Comparison of ENCODE assay signal across 9 cellular contexts in genomic region chr3:50245251-50245745, GRCh38. TPM values are rescaled to one million over a fixed set of nuclear protein-coding genes. Genes with fewer than 3 reads are reported as not detected.
DNase-seq lines count a peak whose midpoint lies in the region; ATAC-seq and TF ChIP-seq lines count a peak whose summit lies in the region.
"Had no signal": no experiment of that assay in that cellular context is flagged by ENCODE, and none has a peak within 500 bp of the region (broad histone marks: within the 10 kb centered on the region; RNA-seq: fewer than 3 reads in every experiment).

No MANE protein-coding gene starts in this region.

- H3K4me3 Mint-ChIP-seq in natural killer cell treated with Interleukin-12 subunit alpha and Interleukin-12 subunit beta and Interleukin-15 and Interleukin-18, amount 100 ng/mL, for 72 hours, result peak overlapping the region; percentile 66

- H3K4me3 ChIP-seq in AG10803 (ENCODE audit: low read length) (peak overlapping the region; percentile 50; the same call in 1 of the 2 replicates), NB4 (ENCODE audit: low read depth, low read length) (peak overlapping the region; percentile 49), coronary artery (peak overlapping the region; percentile 72)
- H3K4me3 ChIP-seq: mucosa of descending colon had no signal

- CTCF ChIA-PET in HEK293T (lab: Yijun Ruan, JAX), result no interaction called here

- POLR2A ChIA-PET in HEK293T (lab: Yijun Ruan, JAX), result no interaction called here

- no peak for TF ChIP-seq POLR2A in NB4 (IDR thresholded peaks at IDR 0.05; ENCODE audit: extremely low read depth, insufficient read length)

- DNase-seq in AG10803 (ENCODE audit: low read depth) (no peak), NB4 (ENCODE audit: low read depth) (no peak), coronary artery (ENCODE audit: low spot score) (no peak), NK-92 (lab: John Stamatoyannopoulos, UW; ENCODE audit: unreplicated experiment) (no peak), HEK293T (ENCODE audit: extremely low spot score) (no peak), DMS 273 treated with DMSO at 0.1 percent for 48 hours (lab: John Stamatoyannopoulos, UW) (no peak)
- DNase-seq in natural killer cell treated with Interleukin-12 subunit alpha and Interleukin-12 subunit beta and Interleukin-15 and Interleukin-18, amount 100 ng/mL, for 72 hours (ENCODE audit: low spot score), result no peak
- DNase-seq: mucosa of descending colon had no signal

- peak overlapping the region; percentile 40 to 91 for H3K27ac ChIP-seq in coronary artery

- peaks cover 57 to 72% of the 10 kb centered on the region in 2 donors for H3K4me1 Mint-ChIP-seq in natural killer cell treated with Interleukin-12 subunit alpha and Interleukin-12 subunit beta and Interleukin-15 and Interleukin-18, amount 100 ng/mL, for 72 hours (ENCODE audit: low read depth in 2 of 2)

- no peaks in the 10 kb centered on the region for H3K36me3 Mint-ChIP-seq in natural killer cell treated with Interleukin-12 subunit alpha and Interleukin-12 subunit beta and Interleukin-15 and Interleukin-18, amount 100 ng/mL, for 72 hours

- TF ChIP-seq CTCF in AG10803 (conservative IDR thresholded peaks at IDR 0.05; ENCODE audit: low read length) (no peak), NB4 (IDR thresholded peaks at IDR 0.05; ENCODE audit: low read depth, low read length) (no peak), coronary artery (IDR thresholded peaks at IDR 0.05) (no peak)

- H3K27me3 Mint-ChIP-seq in natural killer cell treated with Interleukin-12 subunit alpha and Interleukin-12 subunit beta and Interleukin-15 and Interleukin-18, amount 100 ng/mL, for 72 hours, result no peaks in the 10 kb centered on the region

- H3K9me3 Mint-ChIP-seq in natural killer cell treated with Interleukin-12 subunit alpha and Interleukin-12 subunit beta and Interleukin-15 and Interleukin-18, amount 100 ng/mL, for 72 hours, result no peaks in the 10 kb centered on the region

- ATAC-seq in natural killer cell treated with Interleukin-12 subunit alpha and Interleukin-12 subunit beta and Interleukin-15 and Interleukin-18, amount 100 ng/mL, for 72 hours, result no peak
- no peak for ATAC-seq in GM18520 (IDR thresholded peaks at IDR 0.05; ENCODE audit: unreplicated experiment)

- peak overlapping the region; percentile 97 to 99 for H3K27ac Mint-ChIP-seq in natural killer cell treated with Interleukin-12 subunit alpha and Interleukin-12 subunit beta and Interleukin-15 and Interleukin-18, amount 100 ng/mL, for 72 hours

TF ChIP-seq in HEK293T, 16 proteins besides CTCF, POLR2A, EP300 and RAD21:
- TF ChIP-seq BHLHE40 (IDR thresholded peaks at IDR 0.05; ENCODE audit: borderline replicate concordance), result no peak
- no peak for TF ChIP-seq ARNT (IDR thresholded peaks at IDR 0.05)
- TF ChIP-seq ZNF384 (IDR thresholded peaks at IDR 0.05), result no peak
- TF ChIP-seq FOXM1 (IDR thresholded peaks at IDR 0.05; ENCODE audit: borderline replicate concordance), result no peak
- no peak for TF ChIP-seq FOXA1 (IDR thresholded peaks at IDR 0.05)
- TF ChIP-seq SP1 (IDR thresholded peaks at IDR 0.05), result no peak
- no peak for TF ChIP-seq L3MBTL2 (conservative IDR thresholded peaks at IDR 0.05)
- no peak for TF ChIP-seq TARDBP (IDR thresholded peaks at IDR 0.05)
- TF ChIP-seq SUZ12 (IDR thresholded peaks at IDR 0.05), result no peak
- no peak for TF ChIP-seq NFRKB (IDR thresholded peaks at IDR 0.05)

RNA-seq across cellular contexts. Expression of gene GNAI2, which starts 9.3 kb away (rescaled TPM):
- total RNA-seq in natural killer cell treated with Interleukin-12 subunit alpha and Interleukin-12 subunit beta and Interleukin-15 and Interleukin-18, amount 100 ng/mL, for 72 hours, result 100 to 1,000 TPM; 331 to 413 TPM

RNA-seq across cellular contexts. Expression of gene SEMA3B, which starts 23.6 kb away (rescaled TPM):
- total RNA-seq in natural killer cell treated with Interleukin-12 subunit alpha and Interleukin-12 subunit beta and Interleukin-15 and Interleukin-18, amount 100 ng/mL, for 72 hours, result 1 to 10 TPM in 1 of 2 donors, under 1 TPM in 1; 0.89 to 1.2 TPM

RNA-seq across cellular contexts. Expression of gene LSMEM2, which starts 33.6 kb away (rescaled TPM):
- total RNA-seq in natural killer cell treated with Interleukin-12 subunit alpha and Interleukin-12 subunit beta and Interleukin-15 and Interleukin-18, amount 100 ng/mL, for 72 hours, result not detected

RNA-seq across cellular contexts. Expression of gene SLC38A3, which starts 40.2 kb away (rescaled TPM):
- not detected for total RNA-seq in natural killer cell treated with Interleukin-12 subunit alpha and Interleukin-12 subunit beta and Interleukin-15 and Interleukin-18, amount 100 ng/mL, for 72 hours

RNA-seq across cellular contexts. Expression of gene IFRD2, which starts 46.9 kb away (rescaled TPM):
- 100 to 1,000 TPM in 1 of 2 donors, 10 to 100 TPM in 1; 84.2 to 225 TPM for total RNA-seq in natural killer cell treated with Interleukin-12 subunit alpha and Interleukin-12 subunit beta and Interleukin-15 and Interleukin-18, amount 100 ng/mL, for 72 hours
